18 cellular contexts compared by ENCODE assay signal in genomic region chr5:17067657-17068392, GRCh38.
DNase-seq lines count a peak whose midpoint lies in the region; ATAC-seq, FAIRE-seq and TF ChIP-seq lines count a peak whose summit lies in the region.
"Had no signal": no experiment of that assay in that cellular context is flagged by ENCODE, and none has a peak within 500 bp of the region (broad histone marks: within the 10 kb centered on the region; RNA-seq: fewer than 3 reads in every experiment).

No MANE protein-coding gene starts in this region.

- H3K27ac ChIP-seq in HEK293 (ENCODE audit: extremely low read depth, low read depth, low read length) (no peak overlapping the region), Panc1 (ENCODE audit: low read length) (no peak overlapping the region), small intestine (ENCODE audit: low read depth in 1 of 2, low read length in 1 of 2) (no peak overlapping the region)
- H3K27ac ChIP-seq: HL-60 had no signal

- H3K9me3 ChIP-seq in HEK293 (ENCODE audit: control insufficient read depth, insufficient read depth, low read depth, low read length) = no peaks in the 10 kb centered on the region
- H3K9me3 ChIP-seq in Panc1 (ENCODE audit: control insufficient read depth, insufficient read depth, low read depth, low read length) = no peaks in the 10 kb centered on the region
- H3K9me3 ChIP-seq in small intestine (ENCODE audit: control insufficient read depth, low read depth) = no peaks in the 10 kb centered on the region
- H3K9me3 ChIP-seq: BE2C had no signal

- 55 to 76% (median 59%) methylated on average over 8 of the region's 8 CpGs for whole genome bisulfite sequencing in small intestine, 3 donors

- H3K4me3 ChIP-seq in HEK293 (ENCODE audit: low read depth, low read length) (no peak overlapping the region), Panc1 (ENCODE audit: low read depth in 2 of 2, low read length in 2 of 2) (no peak overlapping the region), small intestine (ENCODE audit: low read depth in 1 of 2, low read length in 2 of 2) (no peak overlapping the region)

- CTCF ChIA-PET in HEK293 (lab: Yijun Ruan, JAX) = no interaction called here
- CTCF ChIA-PET in Panc1 (lab: Charles Lee) = no interaction called here

- intact Hi-C loops in Panc1 (cut with micrococcal nuclease; ENCODE audit: unreplicated experiment) = no loop called here
- intact Hi-C loops in left colon (cut with DNase I, micrococcal nuclease) = no loop called here

- in situ Hi-C loops in Panc1 (cut with HindIII; ENCODE audit: low pct_unique_long_range_greater_than_20kb, low sequenced_read_pairs) = no loop called here

- TF ChIP-seq CTCF in HEK293 (tag by site-specific recombination; IDR thresholded peaks at IDR 0.05) = no peak
- TF ChIP-seq CTCF in Panc1 (IDR thresholded peaks at IDR 0.05) = no peak

- DNase-seq in Panc1 (ENCODE audit: low read depth, low spot score) = no peak
- DNase-seq in left colon = no peak
- DNase-seq in small intestine = peak; percentile 23
- no peak for DNase-seq in RCC 7860 (ENCODE audit: low spot score)
- DNase-seq: BE2C; C1 segment of cervical spinal cord; CD4-positive, CD25-positive, alpha-beta regulatory T cell; CD8-positive, alpha-beta memory T cell; COR-L47; H9 had no signal

- no peaks in the 10 kb centered on the region for H3K36me3 ChIP-seq in HEK293 (ENCODE audit: control insufficient read depth in 2 of 2, insufficient read depth in 1 of 2, low read length in 2 of 2)
- H3K36me3 ChIP-seq in Panc1 (ENCODE audit: control insufficient read depth, insufficient read depth, low read length) = no peaks in the 10 kb centered on the region
- H3K36me3 ChIP-seq in small intestine (ENCODE audit: control insufficient read depth in 2 of 2, insufficient read depth in 2 of 2, low read length in 2 of 2) = no peaks in the 10 kb centered on the region
- H3K36me3 ChIP-seq: BE2C had no signal

- POLR2A ChIA-PET in HEK293 (lab: Yijun Ruan, JAX) = no interaction called here
- POLR2A ChIA-PET in Panc1 (lab: Charles Lee) = interaction anchor here (0.7 kb wide), 1 partner anchor 90 kb away, joined by 9 read pairs; no protein-coding TSS in a partner anchor

- ATAC-seq in Panc1 (peak; percentile 56; the same call in 1 of the 2 replicates), left colon (peak; percentile 31), HG02642 (IDR thresholded peaks at IDR 0.05; ENCODE audit: poor library complexity, unreplicated experiment) (no peak), HG03521 (IDR thresholded peaks at IDR 0.05; ENCODE audit: unreplicated experiment) (no peak)

- no peak for FAIRE-seq in small intestine (lab: Jason Lieb, UNC)
- FAIRE-seq in RCC 7860 (lab: Jason Lieb, UNC) = no peak
- FAIRE-seq: D721Med, G401.6, GM12891, H1 had no signal

- H3K4me1 ChIP-seq in HEK293 (ENCODE audit: control insufficient read depth, insufficient read depth, low read length) (peaks cover 15% of the 10 kb centered on the region), Panc1 (ENCODE audit: control insufficient read depth, insufficient read depth, low read length) (peaks cover 3% of the 10 kb centered on the region; the same call in 1 of the 2 replicates), small intestine (ENCODE audit: control insufficient read depth in 2 of 2, insufficient read depth in 1 of 2, low read depth in 1 of 2, low read length in 1 of 2) (no peaks in the 10 kb centered on the region)
- H3K4me1 ChIP-seq: BE2C had no signal

- no peaks in the 10 kb centered on the region for H3K27me3 ChIP-seq in Panc1 (ENCODE audit: control insufficient read depth, insufficient read depth, low read length)
- no peaks in the 10 kb centered on the region for H3K27me3 ChIP-seq in small intestine (ENCODE audit: control insufficient read depth in 2 of 2, insufficient read depth in 2 of 2, low read length in 2 of 2)
- H3K27me3 ChIP-seq: BE2C had no signal

- no TSS peak for BruUV-seq in Panc1 (replicated peaks; lab: Mats Ljungman, UMichigan)

TF ChIP-seq in HEK293, 187 proteins besides CTCF, POLR2A, EP300 and RAD21:
- TF ChIP-seq ZFP37 (tag by site-specific recombination; IDR thresholded peaks at IDR 0.05) (no peak), SCRT2 (tag by site-specific recombination; IDR thresholded peaks at IDR 0.05) (peak; percentile 83), ZNF362 (tag by site-specific recombination; IDR thresholded peaks at IDR 0.05) (no peak), ZNF580 (tag by site-specific recombination; IDR thresholded peaks at IDR 0.05) (no peak), ZNF529 (tag by site-specific recombination; IDR thresholded peaks at IDR 0.05; ENCODE audit: insufficient replicate concordance) (no peak), ZNF488 (tag by site-specific recombination; IDR thresholded peaks at IDR 0.05) (no peak), ZNF629 (tag by site-specific recombination; IDR thresholded peaks at IDR 0.05) (no peak), SCRT1 (tag by site-specific recombination; IDR thresholded peaks at IDR 0.05; ENCODE audit: borderline replicate concordance) (peak; percentile 81; the same call in 1 of the 2 replicates), ZNF449 (tag by site-specific recombination; IDR thresholded peaks at IDR 0.05) (no peak), PRDM4 (tag by site-specific recombination; IDR thresholded peaks at IDR 0.05) (no peak), ZSCAN16 (tag by site-specific recombination; IDR thresholded peaks at IDR 0.05) (no peak), KLF16 (tag by site-specific recombination; IDR thresholded peaks at IDR 0.05) (no peak), ZIC2 (tag by site-specific recombination; IDR thresholded peaks at IDR 0.05) (no peak)

Comparison
In these comparisons a context has a peak if more than half of its experiments do, and no peak if none do; other contexts are left out.
1. ATAC-seq: peak in Panc1 (single experiment) and left colon (single experiment); none in HG02642 (single experiment) and HG03521 (single experiment).